Comparison of ENCODE assay signal across 35 cellular contexts in the genomic region with DNA sequence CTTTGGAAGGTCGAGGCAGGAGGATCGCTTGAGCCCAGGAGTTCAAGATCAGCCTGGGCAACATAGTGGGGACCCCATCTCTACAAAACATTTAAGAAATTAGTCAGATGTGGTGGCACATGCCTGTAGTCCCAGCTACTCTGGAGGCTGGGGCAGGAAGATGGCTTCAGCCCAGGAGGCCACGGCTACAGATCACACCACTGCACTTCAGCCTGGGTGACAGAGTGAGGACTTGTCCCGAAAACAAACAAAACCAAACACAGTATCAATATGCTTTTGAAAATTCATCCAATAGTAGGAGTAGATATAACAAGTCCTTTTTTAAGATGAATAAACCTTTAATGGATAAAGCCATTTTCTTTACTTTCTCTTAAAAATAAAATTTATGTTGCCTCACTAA.
"Had no signal": no experiment of that assay in that cellular context is flagged by ENCODE, and none has a peak within 500 bp of the region (broad histone marks: within the 10 kb centered on the region; RNA-seq: fewer than 3 reads in every experiment).

No MANE protein-coding gene starts in this region.

- H3K27ac Mint-ChIP-seq: activated CD4-positive, alpha-beta T cell treated with anti-CD3 and anti-CD28 coated beads for 36 hours; activated CD4-positive, alpha-beta T cell treated with anti-CD3 and anti-CD28 coated beads, Interleukin-2, amount 10 ng/mL, durations not matched to agents 7 days and 5 days; activated CD8-positive, alpha-beta T cell treated with anti-CD3 and anti-CD28 coated beads, Interleukin-2, amount 10 ng/mL, durations not matched to agents 7 days and 5 days; activated naive CD4-positive, alpha-beta T cell treated with anti-CD3 and anti-CD28 coated beads for 36 hours; activated naive CD4-positive, alpha-beta T cell treated with anti-CD3 and anti-CD28 coated beads, Interleukin-2, amount 50 U/mL, for 72 hours; activated T-cell treated with anti-CD3 and anti-CD28 coated beads, Interleukin-2, amount 50 U/mL, for 24 hours; activated T-helper 2 cell treated with anti-CD3 and anti-CD28 coated beads, Interferon-gamma antibody, Interleukin-2, Interleukin-4, amounts not matched to agents 10 μg/mL and 5 μg/mL and 100 μg/mL, durations not matched to agents 14 hours and 24 hours and 36 hours had no signal

- ATAC-seq: activated CD4-positive, alpha-beta T cell treated with anti-CD3 and anti-CD28 coated beads for 36 hours; activated CD4-positive, CD25-positive, alpha-beta regulatory T cell treated with anti-CD3 and anti-CD28 coated beads, Interleukin-2, amount 50 U/mL, for 24 hours; activated CD8-positive, alpha-beta T cell treated with anti-CD3 and anti-CD28 coated beads, Interleukin-2, amount 10 ng/mL, durations not matched to agents 7 days and 5 days; activated naive CD4-positive, alpha-beta T cell treated with anti-CD3 and anti-CD28 coated beads, Interleukin-2, amount 50 U/mL, for 72 hours; PC-3; Right ventricle myocardium inferior had no signal

- H3K27me3 ChIP-seq: adrenal gland, MG63, Peyer's patch had no signal

- FAIRE-seq: bronchial epithelial cell, TTC549 had no signal

- H3K36me3 Mint-ChIP-seq: activated naive CD4-positive, alpha-beta T cell treated with anti-CD3 and anti-CD28 coated beads, Interleukin-2, amount 50 U/mL, for 72 hours had no signal

- H3K27ac ChIP-seq: adrenal gland, Peyer's patch, RWPE1, SK-N-MC had no signal

- H3K9me3 Mint-ChIP-seq: activated CD4-positive, alpha-beta T cell treated with anti-CD3 and anti-CD28 coated beads, Interleukin-2, amount 10 ng/mL, durations not matched to agents 7 days and 5 days; activated naive CD4-positive, alpha-beta T cell treated with anti-CD3 and anti-CD28 coated beads for 36 hours; activated naive CD4-positive, alpha-beta T cell treated with anti-CD3 and anti-CD28 coated beads, Interleukin-2, amount 50 U/mL, for 72 hours; activated T-cell treated with anti-CD3 and anti-CD28 coated beads, Interleukin-2, amount 50 U/mL, for 24 hours; activated T-helper 2 cell treated with anti-CD3 and anti-CD28 coated beads, Interferon-gamma antibody, Interleukin-2, Interleukin-4, amounts not matched to agents 10 μg/mL and 5 μg/mL and 100 μg/mL, durations not matched to agents 14 hours and 24 hours and 36 hours had no signal

- H3K36me3 ChIP-seq: adrenal gland, Peyer's patch had no signal

- H3K4me3 ChIP-seq: adrenal gland, MG63, Peyer's patch, SK-N-MC had no signal

- H3K27me3 Mint-ChIP-seq: activated CD4-positive, alpha-beta T cell treated with anti-CD3 and anti-CD28 coated beads for 36 hours; activated CD4-positive, alpha-beta T cell treated with anti-CD3 and anti-CD28 coated beads, Interleukin-2, amount 10 ng/mL, durations not matched to agents 7 days and 5 days; activated T-cell treated with anti-CD3 and anti-CD28 coated beads, Interleukin-2, amount 50 U/mL, for 24 hours; brain had no signal

- H3K9me3 ChIP-seq: adrenal gland, MG63, Peyer's patch had no signal

- DNase-seq: activated CD4-positive, alpha-beta T cell treated with anti-CD3 and anti-CD28 coated beads for 36 hours; activated CD4-positive, alpha-beta T cell treated with anti-CD3 and anti-CD28 coated beads, Interleukin-2, amount 10 ng/mL, durations not matched to agents 7 days and 5 days; activated CD4-positive, alpha-beta T cell treated with anti-CD3 and anti-CD28 coated beads, Interleukin-2, amount 50 U/mL, for 48 hours; activated CD8-positive, alpha-beta T cell treated with anti-CD3 and anti-CD28 coated beads, Interleukin-2, amount 10 ng/mL, durations not matched to agents 7 days and 5 days; activated gamma-delta T cell treated with Interleukin-2 at 50 U/mL for 16 hours; activated naive CD4-positive, alpha-beta T cell treated with anti-CD3 and anti-CD28 coated beads for 36 hours; activated T-cell treated with anti-CD3 and anti-CD28 coated beads, Interleukin-2, amount 50 U/mL, for 24 hours; adrenal gland; caudate nucleus; Kasumi-1; KG1; MG63; NCI-H1048; NCI-H1105 treated with DMSO at 0.1 percent for 48 hours; NCI-H1436; NCI-H1694; NCI-H1930; NCI-H2081 treated with DMSO at 0.1 percent for 48 hours; NCI-H345; NCI-H510A; NCI-H526; NCI-H748 treated with DMSO at 0.1 percent for 48 hours; NK-92 treated with Interleukin-12 subunit alpha and Interleukin-12 subunit beta, amount 100 ng/mL, for 24 hours; PC-3; Peyer's patch; T1000 had no signal

- H3K4me3 Mint-ChIP-seq: activated CD4-positive, alpha-beta T cell treated with anti-CD3 and anti-CD28 coated beads for 36 hours; activated CD4-positive, alpha-beta T cell treated with anti-CD3 and anti-CD28 coated beads, Interleukin-2, amount 10 ng/mL, durations not matched to agents 7 days and 5 days; activated CD8-positive, alpha-beta T cell treated with anti-CD3 and anti-CD28 coated beads, Interleukin-2, amount 10 ng/mL, durations not matched to agents 7 days and 5 days; activated naive CD4-positive, alpha-beta T cell treated with anti-CD3 and anti-CD28 coated beads for 36 hours; activated T-cell treated with anti-CD3 and anti-CD28 coated beads, Interleukin-2, amount 50 U/mL, for 24 hours had no signal
